1 cellular context compared by ENCODE assay signal in the genomic region with DNA sequence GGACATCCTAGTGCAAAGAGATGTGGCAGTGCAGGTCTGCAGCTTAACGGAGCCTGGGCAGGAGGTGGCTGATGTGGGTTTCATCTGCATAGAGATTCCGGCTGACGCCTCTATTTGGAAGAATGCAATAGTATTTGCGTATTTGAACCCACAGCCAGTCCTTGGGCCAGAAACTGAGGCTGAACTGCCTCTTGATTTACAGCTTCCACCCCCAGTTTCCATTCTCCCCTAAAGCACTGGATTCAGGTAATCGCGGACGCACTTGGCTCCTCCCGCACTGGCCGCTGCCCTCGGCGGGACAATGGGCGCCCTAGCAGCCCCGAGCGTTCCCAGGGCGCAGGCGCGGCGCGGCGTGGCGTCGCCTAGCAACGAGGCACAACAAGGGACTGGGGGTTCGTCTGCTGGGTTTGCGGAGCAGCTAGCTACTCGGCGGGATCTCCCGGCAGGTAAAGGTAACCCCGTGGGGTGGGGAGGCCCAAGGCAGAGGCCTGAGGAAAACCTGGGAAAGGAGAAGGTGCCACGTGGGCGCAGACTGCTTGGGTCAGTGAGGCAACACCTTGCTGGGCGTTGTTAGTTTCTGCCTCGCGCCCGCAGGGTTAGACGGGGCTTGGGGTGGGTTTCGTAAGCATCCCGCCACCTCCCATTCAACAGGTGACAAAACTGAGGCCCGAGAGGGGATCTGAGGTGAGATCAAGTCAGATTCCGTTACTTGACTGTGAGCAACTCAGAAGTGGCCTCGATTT.
TF ChIP-seq lines count a peak whose summit lies in the region.

Gene ARMC3, plus strand, starts transcription at position 393 of the 743 bp plus-strand sequence. CDS start 3,944 bp downstream, outside the sequence.

TF ChIP-seq in HCT116, 20 proteins besides CTCF, POLR2A, EP300 and RAD21 (continued from another document):
- peak; percentile 29; the same call in 1 of the 2 replicates for TF ChIP-seq POLR2AphosphoS5 (IDR thresholded peaks at IDR 0.05; ENCODE audit: low read depth, low read length)
